Comparison of ENCODE assay signal across 16 cellular contexts in genomic region chr2:2331905-2332280, GRCh38. TPM values are rescaled to one million over a fixed set of nuclear protein-coding genes. Genes with fewer than 3 reads are reported as not detected.
A peak's percentile ranks its signal among the peaks of the same experiment; 100 is the strongest.
DNase-seq lines count a peak whose midpoint lies in the region; ATAC-seq and TF ChIP-seq lines count a peak whose summit lies in the region.
"Had no signal": no experiment of that assay in that cellular context is flagged by ENCODE, and none has a peak within 500 bp of the region (broad histone marks: within the 10 kb centered on the region; RNA-seq: fewer than 3 reads in every experiment).

No MANE protein-coding gene starts in this region.

- intact Hi-C loops in thyroid gland (cut with DNase I) = no loop called here
- intact Hi-C loops in gastrocnemius medialis (cut with DNase I; ENCODE audit: low total_unique reads) = no loop called here

- TF ChIP-seq CTCF in thyroid gland (IDR thresholded peaks at IDR 0.05) (no peak), gastrocnemius medialis (IDR thresholded peaks at IDR 0.05 in 4 of 5, conservative IDR thresholded peaks at IDR 0.05 in 1 of 5) (no peak), progenitor cell of endocrine pancreas (IDR thresholded peaks at IDR 0.05; ENCODE audit: unreplicated experiment) (no peak)

- no peak for ATAC-seq in activated T-helper 17 cell treated with anti-CD3 and anti-CD28 coated beads, Interleukin-2, amount 50 U/mL, for 72 hours (replicated peaks)
- no peak for ATAC-seq in gastrocnemius medialis
- ATAC-seq: activated CD4-positive, alpha-beta T cell treated with anti-CD3 and anti-CD28 coated beads for 36 hours; CD8-positive, alpha-beta T cell had no signal

- H3K27ac Mint-ChIP-seq in activated T-helper 17 cell treated with anti-CD3 and anti-CD28 coated beads, Interleukin-2, amount 50 U/mL, for 72 hours = no peak overlapping the region
- no peak overlapping the region for H3K27ac Mint-ChIP-seq in progenitor cell of endocrine pancreas
- H3K27ac Mint-ChIP-seq: activated CD4-positive, alpha-beta T cell treated with anti-CD3 and anti-CD28 coated beads for 36 hours; CD8-positive, alpha-beta T cell had no signal

- no peak overlapping the region for H3K4me3 Mint-ChIP-seq in activated T-helper 17 cell treated with anti-CD3 and anti-CD28 coated beads, Interleukin-2, amount 50 U/mL, for 72 hours
- H3K4me3 Mint-ChIP-seq in progenitor cell of endocrine pancreas (ENCODE audit: low read depth) = no peak overlapping the region
- H3K4me3 Mint-ChIP-seq: activated CD4-positive, alpha-beta T cell treated with anti-CD3 and anti-CD28 coated beads for 36 hours; CD8-positive, alpha-beta T cell had no signal

- no peaks in the 10 kb centered on the region for H3K4me1 ChIP-seq in thyroid gland
- H3K4me1 ChIP-seq in gastrocnemius medialis = no peaks in the 10 kb centered on the region
- H3K4me1 ChIP-seq: sigmoid colon, testis had no signal

- no peaks in the 10 kb centered on the region for H3K36me3 Mint-ChIP-seq in activated T-helper 17 cell treated with anti-CD3 and anti-CD28 coated beads, Interleukin-2, amount 50 U/mL, for 72 hours (ENCODE audit: low read depth)
- no peaks in the 10 kb centered on the region for H3K36me3 Mint-ChIP-seq in progenitor cell of endocrine pancreas (ENCODE audit: insufficient read depth)
- H3K36me3 Mint-ChIP-seq: CD8-positive, alpha-beta T cell had no signal

- H3K36me3 ChIP-seq in thyroid gland (no peaks in the 10 kb centered on the region), gastrocnemius medialis (no peaks in the 10 kb centered on the region)
- H3K36me3 ChIP-seq: sigmoid colon had no signal

- H3K9me3 Mint-ChIP-seq in activated T-helper 17 cell treated with anti-CD3 and anti-CD28 coated beads, Interleukin-2, amount 50 U/mL, for 72 hours = peaks cover 3% of the 10 kb centered on the region
- peaks cover 10% of the 10 kb centered on the region for H3K9me3 Mint-ChIP-seq in progenitor cell of endocrine pancreas (ENCODE audit: low read depth)

- H3K27me3 ChIP-seq in thyroid gland (no peaks in the 10 kb centered on the region), gastrocnemius medialis (peaks cover 0 to 3% (median 0%) of the 10 kb centered on the region in 3 donors)
- H3K27me3 ChIP-seq: sigmoid colon, testis had no signal

- H3K9me3 ChIP-seq in thyroid gland (no peaks in the 10 kb centered on the region), gastrocnemius medialis (peaks cover 0 to 3% (median 0%) of the 10 kb centered on the region in 3 donors)
- H3K9me3 ChIP-seq: sigmoid colon, testis had no signal

- no peak for TF ChIP-seq POLR2A in thyroid gland (IDR thresholded peaks at IDR 0.05)
- no peak for TF ChIP-seq POLR2A in gastrocnemius medialis (IDR thresholded peaks at IDR 0.05)

- H3K4me1 Mint-ChIP-seq in activated T-helper 17 cell treated with anti-CD3 and anti-CD28 coated beads, Interleukin-2, amount 50 U/mL, for 72 hours = no peaks in the 10 kb centered on the region
- no peaks in the 10 kb centered on the region for H3K4me1 Mint-ChIP-seq in progenitor cell of endocrine pancreas (ENCODE audit: low read depth)
- H3K4me1 Mint-ChIP-seq: activated CD4-positive, alpha-beta T cell treated with anti-CD3 and anti-CD28 coated beads for 36 hours had no signal

- in situ Hi-C loops in gastrocnemius medialis (cut with MboI; ENCODE audit: low sequenced_read_pairs in 4 of 4) = no loop called here

- no peaks in the 10 kb centered on the region for H3K27me3 Mint-ChIP-seq in activated T-helper 17 cell treated with anti-CD3 and anti-CD28 coated beads, Interleukin-2, amount 50 U/mL, for 72 hours
- peaks cover 8% of the 10 kb centered on the region for H3K27me3 Mint-ChIP-seq in progenitor cell of endocrine pancreas

- WGBS in thyroid gland, 2 donors = 65 to 67% methylated on average over 8 of the region's 8 CpGs

- no peak overlapping the region for H3K4me3 ChIP-seq in thyroid gland (replicated peaks in 1 of 3)
- no peak overlapping the region for H3K4me3 ChIP-seq in gastrocnemius medialis
- H3K4me3 ChIP-seq: sigmoid colon, testis had no signal

- peak; percentile 78 for DNase-seq in NCI-H1092 treated with DMSO at 0.1 percent for 48 hours (lab: John Stamatoyannopoulos, UW)
- DNase-seq in NCI-H510A (lab: John Stamatoyannopoulos, UW) = peak; percentile 36
- peak; percentile 81 for DNase-seq in cerebellum (ENCODE audit: low spot score)
- DNase-seq in occipital lobe (lab: John Stamatoyannopoulos, UW) = peak; percentile 34
- DNase-seq in thyroid gland = no peak
- DNase-seq in gastrocnemius medialis = no peak
- DNase-seq in progenitor cell of endocrine pancreas (ENCODE audit: low spot score, unreplicated experiment) = no peak
- DNase-seq: activated CD4-positive, alpha-beta T cell treated with anti-CD3 and anti-CD28 coated beads for 36 hours; CD8-positive, alpha-beta T cell; HCEC 1CT; IMR-90; sigmoid colon; testis had no signal

- no peak overlapping the region for H3K27ac ChIP-seq in thyroid gland
- no peak overlapping the region for H3K27ac ChIP-seq in gastrocnemius medialis
- H3K27ac ChIP-seq: epithelial cell of prostate, sigmoid colon, testis had no signal

RNA-seq across cellular contexts. Expression of gene MYT1L, which starts 0.8 kb away (rescaled TPM):
- 230 TPM for total RNA-seq in cerebellum
- total RNA-seq in occipital lobe = 425 TPM
- total RNA-seq in thyroid gland = 1 to 10 TPM in 1 of 4 donors, under 1 TPM in 2, not detected in 1; 0.13 to 2.1 (median 0.45) TPM
- total RNA-seq in activated T-helper 17 cell treated with anti-CD3 and anti-CD28 coated beads, Interleukin-2, amount 50 U/mL, for 72 hours = not detected
- not detected for total RNA-seq in gastrocnemius medialis
- total RNA-seq in progenitor cell of endocrine pancreas = 1.2 TPM in 2 replicates
- total RNA-seq: activated CD4-positive, alpha-beta T cell treated with anti-CD3 and anti-CD28 coated beads for 36 hours; CD8-positive, alpha-beta T cell; IMR-90; NCI-H460 had no signal

Comparison
In these comparisons a context has a peak if more than half of its experiments do, and no peak if none do; other contexts are left out.
1. DNase-seq: peak in NCI-H1092 treated with DMSO at 0.1 percent for 48 hours (single experiment), NCI-H510A (single experiment), cerebellum (single experiment) and occipital lobe (single experiment); none in thyroid gland (0 of 2), gastrocnemius medialis (0 of 2) and progenitor cell of endocrine pancreas (single experiment).
2. RNA of gene MYT1L, which starts 0.8 kb away (total RNA-seq): 425 TPM in occipital lobe (single experiment) and 230 TPM in cerebellum (single experiment); 1.2 TPM in progenitor cell of endocrine pancreas, 0.13 to 2.1 TPM in thyroid gland, not detected in activated T-helper 17 cell treated with anti-CD3 and anti-CD28 coated beads, Interleukin-2, amount 50 U/mL, for 72 hours and not detected in gastrocnemius medialis; every median in the first group is over 10 times any median in the second.